ENCODE assay signal across 11 cellular contexts in genomic region chr3:177977381-177978158, GRCh38.
DNase-seq lines count a peak whose midpoint lies in the region; ATAC-seq, FAIRE-seq and TF ChIP-seq lines count a peak whose summit lies in the region.
"Had no signal": no experiment of that assay in that cellular context is flagged by ENCODE, and none has a peak within 500 bp of the region (broad histone marks: within the 10 kb centered on the region; RNA-seq: fewer than 3 reads in every experiment).

No MANE protein-coding gene starts in this region.

- TF ChIP-seq CTCF in A673 (conservative IDR thresholded peaks at IDR 0.05; ENCODE audit: low read depth, low read length), result no peak
- TF ChIP-seq CTCF in HFF-Myc (IDR thresholded peaks at IDR 0.05; ENCODE audit: low read depth, low read length, missing control alignments), result no peak
- no peak for TF ChIP-seq CTCF in foreskin keratinocyte (conservative IDR thresholded peaks at IDR 0.05)

- H3K9me3 ChIP-seq in A673 (ENCODE audit: low read depth, low read length, poor library complexity, severe bottlenecking) (no peaks in the 10 kb centered on the region), small intestine (ENCODE audit: control insufficient read depth, low read depth) (no peaks in the 10 kb centered on the region)
- H3K9me3 ChIP-seq: HAP-1, psoas muscle had no signal

- no peak overlapping the region for H3K27ac ChIP-seq in A673 (ENCODE audit: low read depth, low read length, poor library complexity, severe bottlenecking)
- H3K27ac ChIP-seq in foreskin keratinocyte, result no peak overlapping the region
- H3K27ac ChIP-seq in small intestine (ENCODE audit: low read depth in 1 of 2, low read length in 1 of 2), result no peak overlapping the region
- H3K27ac ChIP-seq: psoas muscle had no signal

- BruUV-seq in A673 (replicated peaks; lab: Mats Ljungman, UMichigan), result no TSS peak

- DNase-seq in A673 (ENCODE audit: low spot score) (peak; percentile 90), HFF-Myc (ENCODE audit: extremely low read depth, low read depth) (peak; percentile 47), T1000 (lab: John Stamatoyannopoulos, UW) (peak; percentile 9), foreskin keratinocyte (peak; percentile 43 to 77), small intestine (no peak), AML-193 (lab: John Stamatoyannopoulos, UW) (no peak)
- no peak for DNase-seq in activated naive CD4-positive, alpha-beta T cell treated with anti-CD3 and anti-CD28 coated beads, Interleukin-2, amount 50 U/mL, for 16 hours
- DNase-seq: activated CD4-positive, alpha-beta memory T cell treated with anti-CD3 and anti-CD28 coated beads, Interleukin-2, amount 10 ng/mL, durations not matched to agents 7 days and 5 days; psoas muscle had no signal

- H3K4me1 ChIP-seq in A673 (ENCODE audit: insufficient read depth, low read length, poor library complexity, severe bottlenecking) (peaks cover 12% of the 10 kb centered on the region), foreskin keratinocyte (peaks cover 13% of the 10 kb centered on the region), small intestine (ENCODE audit: control insufficient read depth in 2 of 2, insufficient read depth in 1 of 2, low read depth in 1 of 2, low read length in 1 of 2) (no peaks in the 10 kb centered on the region)
- H3K4me1 ChIP-seq: HAP-1, psoas muscle had no signal

- 82 to 85% (median 84%) methylated on average over 2 of the region's 2 CpGs for WGBS in small intestine, 3 donors

- H3K36me3 ChIP-seq in A673 (ENCODE audit: insufficient read depth, low read length, poor library complexity, severe bottlenecking) (no peaks in the 10 kb centered on the region), small intestine (ENCODE audit: control insufficient read depth in 2 of 2, insufficient read depth in 2 of 2, low read length in 2 of 2) (no peaks in the 10 kb centered on the region)
- H3K36me3 ChIP-seq: HAP-1 had no signal

- intact Hi-C loops in A673 (cut with micrococcal nuclease; ENCODE audit: unreplicated experiment), result no loop called here

- CTCF ChIA-PET in A673 (lab: Charles Lee), result no interaction called here

- ATAC-seq in foreskin keratinocyte, result peak; percentile 81
- ATAC-seq in HG03565 (IDR thresholded peaks at IDR 0.05; ENCODE audit: unreplicated experiment), result no peak
- ATAC-seq: psoas muscle had no signal

- POLR2A ChIA-PET in A673 (lab: Charles Lee; ENCODE audit: low non-redundant PET), result no interaction called here

- no peak for FAIRE-seq in small intestine (lab: Jason Lieb, UNC)

- H3K4me3 ChIP-seq in A673 (ENCODE audit: low read depth, low read length, poor library complexity, severe bottlenecking), result no peak overlapping the region
- no peak overlapping the region for H3K4me3 ChIP-seq in HFF-Myc (replicated peaks; ENCODE audit: low read depth, low read length)
- no peak overlapping the region for H3K4me3 ChIP-seq in small intestine (ENCODE audit: low read depth in 1 of 2, low read length in 2 of 2)
- H3K4me3 ChIP-seq: HAP-1, psoas muscle had no signal

- H3K27me3 ChIP-seq in A673 (replicated peaks; ENCODE audit: insufficient read depth, low read depth, low read length, poor library complexity) (no peaks in the 10 kb centered on the region), foreskin keratinocyte (no peaks in the 10 kb centered on the region), small intestine (ENCODE audit: control insufficient read depth in 2 of 2, insufficient read depth in 2 of 2, low read length in 2 of 2) (no peaks in the 10 kb centered on the region)

Comparison
In these comparisons a context has a peak if more than half of its experiments do, and no peak if none do; other contexts are left out.
1. DNase-seq: peak in A673 (single experiment), HFF-Myc (single experiment), T1000 (single experiment) and foreskin keratinocyte (2 of 2); none in small intestine (single experiment), AML-193 (0 of 2) and activated naive CD4-positive, alpha-beta T cell treated with anti-CD3 and anti-CD28 coated beads, Interleukin-2, amount 50 U/mL, for 16 hours (single experiment).